ENCODE assay signal across 16 cellular contexts in the genomic region with DNA sequence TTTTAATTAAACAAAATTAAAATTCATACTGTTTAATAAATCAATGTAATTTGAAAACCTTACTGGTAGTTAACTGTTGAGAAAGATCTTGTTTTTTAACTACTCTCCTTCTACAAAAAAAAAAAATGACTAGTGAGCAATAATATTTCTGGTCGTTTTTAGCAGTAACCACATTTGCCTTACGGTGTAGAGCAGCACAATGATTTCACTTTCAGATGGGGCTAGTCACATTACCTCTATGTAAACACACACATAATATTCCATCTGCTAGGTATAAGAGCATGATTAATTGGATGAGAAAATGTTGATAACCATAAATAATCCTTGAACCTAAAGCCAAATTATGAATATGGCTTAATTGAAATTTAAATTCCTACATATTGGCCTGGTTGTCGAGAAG.
DNase-seq lines count a peak whose midpoint lies in the region; ATAC-seq and TF ChIP-seq lines count a peak whose summit lies in the region.
"Had no signal": no experiment of that assay in that cellular context is flagged by ENCODE, and none has a peak within 500 bp of the region (broad histone marks: within the 10 kb centered on the region; RNA-seq: fewer than 3 reads in every experiment).

No MANE protein-coding gene starts in this region.

- ATAC-seq in GM19025 (IDR thresholded peaks at IDR 0.05; ENCODE audit: low read depth, unreplicated experiment) (peak; percentile 59), GM21717 (IDR thresholded peaks at IDR 0.05; ENCODE audit: unreplicated experiment) (peak; percentile 95), HG03159 (IDR thresholded peaks at IDR 0.05; ENCODE audit: unreplicated experiment) (peak; percentile 68)
- ATAC-seq: activated CD8-positive, alpha-beta T cell treated with anti-CD3 and anti-CD28 coated beads for 36 hours had no signal

- H3K27ac Mint-ChIP-seq in brain = peak overlapping the region in 3 of 5 experiments; percentile 29 to 71 (median 43)
- H3K27ac Mint-ChIP-seq: activated CD8-positive, alpha-beta T cell treated with anti-CD3 and anti-CD28 coated beads for 36 hours; activated T-helper 2 cell treated with anti-CD3 and anti-CD28 coated beads, Interferon-gamma antibody, Interleukin-2, Interleukin-4, amounts not matched to agents 10 μg/mL and 5 μg/mL and 100 μg/mL, durations not matched to agents 14 hours and 24 hours and 36 hours; neural progenitor cell had no signal

- peaks cover 11% of the 10 kb centered on the region for H3K4me1 Mint-ChIP-seq in brain
- H3K4me1 Mint-ChIP-seq: neural progenitor cell had no signal

- no peak for TF ChIP-seq CTCF in brain (conservative IDR thresholded peaks at IDR 0.05)

- H3K27me3 Mint-ChIP-seq in brain = no peaks in the 10 kb centered on the region
- H3K27me3 Mint-ChIP-seq: activated CD8-positive, alpha-beta T cell treated with anti-CD3 and anti-CD28 coated beads for 36 hours had no signal

- H3K9me3 Mint-ChIP-seq in brain = peaks cover 0 to 3% (median 0%) of the 10 kb centered on the region in 5 experiments
- H3K9me3 Mint-ChIP-seq: activated CD8-positive, alpha-beta T cell treated with anti-CD3 and anti-CD28 coated beads for 36 hours; activated T-helper 2 cell treated with anti-CD3 and anti-CD28 coated beads, Interferon-gamma antibody, Interleukin-2, Interleukin-4, amounts not matched to agents 10 μg/mL and 5 μg/mL and 100 μg/mL, durations not matched to agents 14 hours and 24 hours and 36 hours; neural progenitor cell had no signal

- peak overlapping the region in 1 of 5 experiments; percentile 18 for H3K4me3 Mint-ChIP-seq in brain
- H3K4me3 Mint-ChIP-seq: activated CD8-positive, alpha-beta T cell treated with anti-CD3 and anti-CD28 coated beads for 36 hours; neural progenitor cell had no signal

- H3K36me3 Mint-ChIP-seq in brain = no peaks in the 10 kb centered on the region
- H3K36me3 Mint-ChIP-seq: neural progenitor cell had no signal

- no peak for DNase-seq in MV-4-11 (lab: John Stamatoyannopoulos, UW)
- no peak for DNase-seq in Kasumi-1 (lab: John Stamatoyannopoulos, UW)
- DNase-seq in activated gamma-delta T cell treated with Interleukin-2 at 50 U/mL for 16 hours = no peak
- DNase-seq: activated CD8-positive, alpha-beta T cell treated with anti-CD3 and anti-CD28 coated beads for 36 hours; aorta; erythroblast; head of caudate nucleus; IMR-90; kidney; SK-N-SH had no signal
